ENCODE assay signal across 11 cellular contexts in the genomic region with DNA sequence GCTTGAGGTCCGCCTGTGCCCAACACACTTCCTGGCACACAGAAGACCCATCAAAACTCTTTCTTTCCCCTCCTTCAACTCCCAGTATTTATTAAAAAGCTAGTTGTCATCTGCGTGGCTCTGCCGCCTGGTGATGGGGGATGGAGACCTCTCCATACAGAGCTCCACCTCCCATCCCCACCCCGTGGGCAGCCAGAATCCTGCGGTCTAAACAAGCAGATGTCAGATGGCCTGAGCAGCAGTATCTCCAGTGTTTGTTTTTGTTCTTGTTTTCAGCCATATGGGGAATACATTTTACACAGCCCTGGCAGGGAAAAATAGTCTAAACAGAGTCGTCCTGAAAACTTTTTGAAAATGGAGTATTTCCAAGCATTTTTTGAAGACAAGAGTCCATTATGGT.
DNase-seq lines count a peak whose midpoint lies in the region; ATAC-seq, FAIRE-seq and TF ChIP-seq lines count a peak whose summit lies in the region.
"Had no signal": no experiment of that assay in that cellular context is flagged by ENCODE, and none has a peak within 500 bp of the region (broad histone marks: within the 10 kb centered on the region; RNA-seq: fewer than 3 reads in every experiment).

No MANE protein-coding gene starts in this region.

- intact Hi-C loops in left lung (cut with DNase I): no loop called here
- intact Hi-C loops in upper lobe of right lung (cut with DNase I): no loop called here

- H3K27ac ChIP-seq in left lung (peak overlapping the region; percentile 76 to 86), upper lobe of right lung (peak overlapping the region; percentile 75)

- H3K9me3 ChIP-seq in left lung (no peaks in the 10 kb centered on the region), upper lobe of right lung (no peaks in the 10 kb centered on the region)

- H3K36me3 ChIP-seq in left lung (peaks cover 0 to 30% of the 10 kb centered on the region in 2 donors), upper lobe of right lung (peaks cover 26% of the 10 kb centered on the region)

- no peak for FAIRE-seq in RCC 7860 (lab: Jason Lieb, UNC)

- in situ Hi-C loops in astrocyte of the spinal cord (cut with HindIII; ENCODE audit: low sequenced_read_pairs): no loop called here

- ATAC-seq in left lung: peak; percentile 34
- ATAC-seq in upper lobe of right lung: no peak
- no peak for ATAC-seq in GM18861 (IDR thresholded peaks at IDR 0.05; ENCODE audit: unreplicated experiment)

- H3K4me1 ChIP-seq in left lung: peaks cover 58 to 72% of the 10 kb centered on the region in 2 donors
- H3K4me1 ChIP-seq in upper lobe of right lung: peaks cover 69% of the 10 kb centered on the region

- TF ChIP-seq CTCF in astrocyte of the spinal cord (IDR thresholded peaks at IDR 0.05; ENCODE audit: low read depth, low read length): no peak
- TF ChIP-seq CTCF in left lung (IDR thresholded peaks at IDR 0.05): no peak
- TF ChIP-seq CTCF in upper lobe of right lung (IDR thresholded peaks at IDR 0.05): no peak

- DNase-seq in activated effector memory CD4-positive, alpha-beta T cell treated with anti-CD3 and anti-CD28 coated beads, Interleukin-2, amount 50 U/mL, for 16 hours: peak; percentile 12
- no peak for DNase-seq in activated effector memory CD4-positive, alpha-beta T cell treated with Interleukin-2 at 50 U/mL for 16 hours
- peak; percentile 82 for DNase-seq in astrocyte of the spinal cord (ENCODE audit: low read depth, low spot score)
- DNase-seq in left lung: peak in 1 of 2 donors; percentile 78
- no peak for DNase-seq in upper lobe of right lung
- no peak for DNase-seq in cortex of kidney (lab: John Stamatoyannopoulos, UW)
- no peak for DNase-seq in RCC 7860 (ENCODE audit: low spot score)
- DNase-seq: CD4-positive, CD25-positive, alpha-beta regulatory T cell; SW 1271 had no signal

- H3K4me3 ChIP-seq in astrocyte of the spinal cord (ENCODE audit: low read depth, low read length) (no peak overlapping the region), left lung (no peak overlapping the region), upper lobe of right lung (no peak overlapping the region)
- H3K4me3 ChIP-seq: coronary artery had no signal

- H3K27me3 ChIP-seq in left lung (no peaks in the 10 kb centered on the region), upper lobe of right lung (no peaks in the 10 kb centered on the region)

Comparison
In these comparisons a context has a peak if more than half of its experiments do, and no peak if none do; other contexts are left out.
1. DNase-seq: peak in activated effector memory CD4-positive, alpha-beta T cell treated with anti-CD3 and anti-CD28 coated beads, Interleukin-2, amount 50 U/mL, for 16 hours (single experiment) and astrocyte of the spinal cord (single experiment); none in activated effector memory CD4-positive, alpha-beta T cell treated with Interleukin-2 at 50 U/mL for 16 hours (single experiment), upper lobe of right lung (single experiment), cortex of kidney (single experiment) and RCC 7860 (single experiment).